24 cellular contexts compared by ENCODE assay signal in genomic region chr1:200965111-200965510, GRCh38.
"Had no signal": no experiment of that assay in that cellular context is flagged by ENCODE, and none has a peak within 500 bp of the region (broad histone marks: within the 10 kb centered on the region; RNA-seq: fewer than 3 reads in every experiment).

No MANE protein-coding gene starts in this region.

- ATAC-seq: activated CD8-positive, alpha-beta memory T cell treated with anti-CD3 and anti-CD28 coated beads, Interleukin-2, amount 10 ng/mL, durations not matched to agents 7 days and 5 days; esophagus mucosa; left lung; naive thymus-derived CD8-positive, alpha-beta T cell; sciatic nerve had no signal

- H3K36me3 Mint-ChIP-seq: activated CD4-positive, alpha-beta memory T cell treated with anti-CD3 and anti-CD28 coated beads for 36 hours had no signal

- H3K27ac Mint-ChIP-seq: activated CD4-positive, alpha-beta memory T cell treated with anti-CD3 and anti-CD28 coated beads for 36 hours; activated CD8-positive, alpha-beta memory T cell treated with anti-CD3 and anti-CD28 coated beads, Interleukin-2, amount 10 ng/mL, durations not matched to agents 7 days and 5 days; activated T-helper 1 cell treated with anti-CD3 and anti-CD28 coated beads, Interleukin-12 subunit alpha, Interleukin-12 subunit beta, Interleukin-2, Interleukin-4 antibody, amounts not matched to agents 30 ng/mL and 10 ng/mL and 1 ng/mL, durations not matched to agents 14 hours and 24 hours and 36 hours; dendritic cell treated with granulocyte-macrophage colony-stimulating factor and Interleukin-4, amounts not matched to agents 40 ng/mL and 50 ng/mL, for 4 days had no signal

- DNase-seq: activated CD4-positive, alpha-beta memory T cell treated with anti-CD3 and anti-CD28 coated beads for 36 hours; activated CD4-positive, alpha-beta T cell treated with anti-CD3 and anti-CD28 coated beads for 48 hours; activated CD8-positive, alpha-beta memory T cell treated with anti-CD3 and anti-CD28 coated beads, Interleukin-2, amount 10 ng/mL, durations not matched to agents 7 days and 5 days; activated T-cell treated with anti-CD3 and anti-CD28 coated beads for 4 hours; amygdala; effector CD4-positive, alpha-beta T cell; foreskin melanocyte; kidney glomerular epithelial cell; naive thymus-derived CD8-positive, alpha-beta T cell; small intestine; stimulated activated CD4-positive, alpha-beta T cell treated with anti-CD3 and anti-CD28 coated beads, Interleukin-15, amount 100 ng/mL, for 24 hours; stimulated activated CD4-positive, alpha-beta T cell treated with anti-CD3 and anti-CD28 coated beads, Interleukin-2, amount 100 ng/mL, for 48 hours; stimulated activated naive CD4-positive, alpha-beta T cell treated with Interleukin-2 at 50 U/mL for 16 hours; SW 1271; upper lobe of left lung had no signal

- H3K9me3 ChIP-seq: left lung, thoracic aorta, upper lobe of left lung had no signal

- H3K27ac ChIP-seq: left lung, parathyroid adenoma, SK-N-MC, thoracic aorta, upper lobe of left lung had no signal

- H3K4me1 ChIP-seq: left lung, parathyroid adenoma, upper lobe of left lung had no signal

- H3K9me3 Mint-ChIP-seq: activated CD4-positive, alpha-beta memory T cell treated with anti-CD3 and anti-CD28 coated beads for 36 hours; activated T-helper 1 cell treated with anti-CD3 and anti-CD28 coated beads, Interleukin-12 subunit alpha, Interleukin-12 subunit beta, Interleukin-2, Interleukin-4 antibody, amounts not matched to agents 30 ng/mL and 10 ng/mL and 1 ng/mL, durations not matched to agents 14 hours and 24 hours and 36 hours; dendritic cell treated with granulocyte-macrophage colony-stimulating factor and Interleukin-4, amounts not matched to agents 40 ng/mL and 50 ng/mL, for 4 days; naive thymus-derived CD8-positive, alpha-beta T cell had no signal

- H3K9ac ChIP-seq: parathyroid adenoma had no signal

- H3K36me3 ChIP-seq: left lung, thoracic aorta, upper lobe of left lung had no signal

- H3K27me3 ChIP-seq: left lung, upper lobe of left lung had no signal

- H3K4me3 ChIP-seq: left lung, lung, SK-N-MC, thoracic aorta, upper lobe of left lung had no signal

- H3K4me3 Mint-ChIP-seq: activated CD4-positive, alpha-beta memory T cell treated with anti-CD3 and anti-CD28 coated beads for 36 hours; activated CD8-positive, alpha-beta memory T cell treated with anti-CD3 and anti-CD28 coated beads, Interleukin-2, amount 10 ng/mL, durations not matched to agents 7 days and 5 days; activated T-helper 1 cell treated with anti-CD3 and anti-CD28 coated beads, Interleukin-12 subunit alpha, Interleukin-12 subunit beta, Interleukin-2, Interleukin-4 antibody, amounts not matched to agents 30 ng/mL and 10 ng/mL and 1 ng/mL, durations not matched to agents 14 hours and 24 hours and 36 hours; dendritic cell treated with granulocyte-macrophage colony-stimulating factor and Interleukin-4, amounts not matched to agents 40 ng/mL and 50 ng/mL, for 4 days; naive thymus-derived CD8-positive, alpha-beta T cell had no signal

- H3K27me3 Mint-ChIP-seq: activated CD4-positive, alpha-beta memory T cell treated with anti-CD3 and anti-CD28 coated beads for 36 hours; naive thymus-derived CD8-positive, alpha-beta T cell had no signal

- H2AFZ ChIP-seq: parathyroid adenoma had no signal

- H3K4me1 Mint-ChIP-seq: activated CD8-positive, alpha-beta memory T cell treated with anti-CD3 and anti-CD28 coated beads, Interleukin-2, amount 10 ng/mL, durations not matched to agents 7 days and 5 days had no signal
